ENCODE assay signal across 8 cellular contexts in the genomic region with DNA sequence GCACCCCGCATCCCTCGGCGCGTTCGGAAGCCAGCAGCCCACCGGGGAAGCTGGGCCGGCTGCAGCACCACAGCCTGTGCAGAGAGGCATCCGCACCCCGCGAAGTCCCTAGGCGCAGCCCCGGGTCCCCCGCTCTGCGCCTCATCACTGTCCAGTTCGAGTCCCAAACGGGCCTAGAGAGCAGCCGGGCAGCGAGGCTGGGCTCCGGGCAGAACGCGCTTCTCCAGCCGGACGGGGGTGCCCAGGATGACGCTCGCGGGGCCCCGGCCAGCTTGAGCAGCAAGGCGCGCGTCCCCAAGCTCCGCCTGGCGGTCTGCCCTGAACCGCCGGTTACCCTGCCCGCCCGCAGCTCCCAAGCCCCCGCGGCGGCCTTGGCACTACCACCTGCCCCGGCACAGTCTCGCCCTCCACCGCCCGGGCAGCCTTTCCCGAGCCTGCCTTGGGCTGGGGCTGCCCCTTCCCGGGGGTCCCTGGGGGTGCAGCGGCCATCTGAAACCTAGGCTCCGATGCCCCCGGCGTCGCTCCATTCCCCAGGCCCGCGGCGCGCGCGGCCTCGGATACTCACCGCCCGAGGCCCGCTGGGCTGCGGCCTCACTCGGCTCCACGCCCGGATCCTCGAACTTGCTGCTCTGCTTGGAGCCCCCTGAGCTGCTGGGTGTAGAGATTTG. TPM values are rescaled to one million over a fixed set of nuclear protein-coding genes. Genes with fewer than 3 reads are reported as not detected.
DNase-seq lines count a peak whose midpoint lies in the region; ATAC-seq and TF ChIP-seq lines count a peak whose summit lies in the region.

No MANE protein-coding gene starts in this region.

- DNase-seq in activated gamma-delta T cell treated with Interleukin-2 at 50 U/mL for 16 hours (peak; percentile 10), activated gamma-delta T cell (lab: John Stamatoyannopoulos, UW) (no peak), RWPE1 (ENCODE audit: low spot score) (peak; percentile 28), amygdala (lab: John Stamatoyannopoulos, UW) (peak in 45 of 56 donors; percentile 7 to 72 (median 38)), hippocampal formation (lab: John Stamatoyannopoulos, UW) (peak; percentile 8 to 62), progenitor cell of endocrine pancreas (ENCODE audit: low spot score, unreplicated experiment) (peak; percentile 53)

- no peaks in the 10 kb centered on the region for H3K9me3 Mint-ChIP-seq in progenitor cell of endocrine pancreas (ENCODE audit: low read depth)

- ATAC-seq in HG03175 (IDR thresholded peaks at IDR 0.05; ENCODE audit: unreplicated experiment) (peak; percentile 39), GM18520 (IDR thresholded peaks at IDR 0.05; ENCODE audit: unreplicated experiment) (no peak)

- POLR2A ChIA-PET in RWPE1 (lab: Yijun Ruan, JAX; ENCODE audit: low non-redundant PET), result no interaction called here

- H3K27me3 Mint-ChIP-seq in progenitor cell of endocrine pancreas, result peaks cover 31% of the 10 kb centered on the region

- peak overlapping the region; percentile 89 for H3K4me3 Mint-ChIP-seq in progenitor cell of endocrine pancreas (ENCODE audit: low read depth)

- no peaks in the 10 kb centered on the region for H3K4me1 Mint-ChIP-seq in progenitor cell of endocrine pancreas (ENCODE audit: low read depth)

- H3K36me3 Mint-ChIP-seq in progenitor cell of endocrine pancreas (ENCODE audit: insufficient read depth), result no peaks in the 10 kb centered on the region

- peak overlapping the region; percentile 94 for H3K27ac Mint-ChIP-seq in progenitor cell of endocrine pancreas

- TF ChIP-seq CTCF in RWPE1 (conservative IDR thresholded peaks at IDR 0.05; ENCODE audit: low read depth) (no peak), progenitor cell of endocrine pancreas (IDR thresholded peaks at IDR 0.05; ENCODE audit: unreplicated experiment) (peak; percentile 42)

- H3K27ac ChIP-seq in RWPE1, result peak overlapping the region; percentile 69

- CTCF ChIA-PET in RWPE1 (lab: Yijun Ruan, JAX), result interaction anchor here (0.5 to 2.8 kb wide), 16 partner anchors 9 to 1210 kb away, joined by 3 to 10 read pairs (median 4); no protein-coding TSS in a partner anchor

RNA-seq across cellular contexts. Expression of gene SLC16A14, which starts 0.6 kb away (rescaled TPM):
- 2.4 and 3.6 TPM in 2 replicates for total RNA-seq in progenitor cell of endocrine pancreas
